ENCODE assay signal across 26 cellular contexts in the genomic region with DNA sequence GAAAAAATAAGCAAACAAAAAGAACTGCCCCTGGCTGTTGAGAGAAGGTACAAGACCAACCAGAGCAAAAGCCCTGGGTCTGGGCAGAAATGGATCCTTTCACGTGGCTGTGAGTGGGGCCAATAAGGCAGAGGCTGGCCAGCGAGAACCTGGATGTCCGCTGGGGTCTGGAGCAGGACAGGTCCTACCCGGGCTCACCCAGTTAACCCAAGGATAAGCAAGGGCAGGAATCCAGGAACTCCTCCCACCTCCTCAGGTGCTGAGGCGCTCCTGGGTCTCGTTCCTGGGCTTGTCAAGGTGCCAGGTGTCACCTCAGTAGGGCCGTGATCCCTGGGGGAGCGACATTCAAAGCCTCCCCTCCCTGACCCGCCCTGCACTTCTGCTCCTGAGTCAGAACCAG. TPM values are rescaled to one million over a fixed set of nuclear protein-coding genes. Genes with fewer than 3 reads are reported as not detected.
DNase-seq lines count a peak whose midpoint lies in the region.
"Had no signal": no experiment of that assay in that cellular context is flagged by ENCODE, and none has a peak within 500 bp of the region (broad histone marks: within the 10 kb centered on the region; RNA-seq: fewer than 3 reads in every experiment).

No MANE protein-coding gene starts in this region.

- no peak overlapping the region for H2AK5ac ChIP-seq in neuronal stem cell (ENCODE audit: low read depth, low read length)

- H3K9ac ChIP-seq in neuronal stem cell (ENCODE audit: low read depth, low read length, poor library complexity): peak overlapping the region; percentile 61

- no peak overlapping the region for H3K4me3 Mint-ChIP-seq in activated naive CD4-positive, alpha-beta T cell treated with anti-CD3 and anti-CD28 coated beads, Interleukin-2, amount 50 U/mL, for 24 hours
- H3K4me3 Mint-ChIP-seq in activated naive CD4-positive, alpha-beta T cell treated with anti-CD3 and anti-CD28 coated beads, Interleukin-2, amount 10 ng/mL, durations not matched to agents 7 days and 5 days: no peak overlapping the region
- H3K4me3 Mint-ChIP-seq: activated naive CD4-positive, alpha-beta T cell treated with anti-CD3 and anti-CD28 coated beads for 36 hours; activated T-cell treated with anti-CD3 and anti-CD28 coated beads, Interleukin-2, amount 50 U/mL, for 72 hours; nephron progenitor cell; stimulated activated naive CD8-positive, alpha-beta T cell treated with anti-CD3 and anti-CD28 coated beads, Interleukin-15, Interleukin-2, amounts not matched to agents 100 ng/mL and 50 ng/mL, for 24 hours had no signal

- peaks cover 18% of the 10 kb centered on the region for H3K4me1 Mint-ChIP-seq in activated naive CD4-positive, alpha-beta T cell treated with anti-CD3 and anti-CD28 coated beads, Interleukin-2, amount 50 U/mL, for 24 hours
- H3K4me1 Mint-ChIP-seq in activated naive CD4-positive, alpha-beta T cell treated with anti-CD3 and anti-CD28 coated beads, Interleukin-2, amount 10 ng/mL, durations not matched to agents 7 days and 5 days: peaks cover 15% of the 10 kb centered on the region

- H3K4me2 ChIP-seq in neuronal stem cell (ENCODE audit: insufficient read depth, low read length, poor library complexity, severe bottlenecking): no peak overlapping the region
- H3K4me2 ChIP-seq: smooth muscle cell had no signal

- no peak for DNase-seq in activated naive CD4-positive, alpha-beta T cell treated with anti-CD3 and anti-CD28 coated beads, Interleukin-2, amount 10 ng/mL, durations not matched to agents 7 days and 5 days
- peak; percentile 48 for DNase-seq in D341Med (ENCODE audit: low spot score)
- peak; percentile 53 for DNase-seq in NAMALWA (ENCODE audit: low spot score)
- no peak for DNase-seq in neuronal stem cell (ENCODE audit: low spot score)
- DNase-seq in NCI-H510A treated with DMSO at 0.1 percent for 48 hours (lab: John Stamatoyannopoulos, UW): no peak
- DNase-seq in NCI-H1048 (lab: John Stamatoyannopoulos, UW): no peak
- DNase-seq: activated CD4-positive, alpha-beta T cell treated with anti-CD3 and anti-CD28 coated beads, Interleukin-2, amount 50 U/mL, for 48 hours; activated naive CD4-positive, alpha-beta T cell treated with anti-CD3 and anti-CD28 coated beads for 36 hours; activated T-cell treated with anti-CD3 and anti-CD28 coated beads, Interleukin-2, amount 50 U/mL, for 72 hours; anterior cingulate cortex; CD8-positive, alpha-beta memory T cell; effector CD8-positive, alpha-beta T cell; GF-D8; hypothalamus; left cardiac atrium; NCI-H2107; nephron progenitor cell; OCI-M1; stimulated activated CD4-positive, alpha-beta T cell treated with anti-CD3 and anti-CD28 coated beads, Interleukin-2, amount 100 ng/mL, for 24 hours had no signal

- peaks cover 8% of the 10 kb centered on the region for H3K36me3 Mint-ChIP-seq in activated naive CD4-positive, alpha-beta T cell treated with anti-CD3 and anti-CD28 coated beads, Interleukin-2, amount 50 U/mL, for 24 hours
- H3K36me3 Mint-ChIP-seq in activated naive CD4-positive, alpha-beta T cell treated with anti-CD3 and anti-CD28 coated beads, Interleukin-2, amount 10 ng/mL, durations not matched to agents 7 days and 5 days: peaks cover 27% of the 10 kb centered on the region

- no peak overlapping the region for H3K27ac ChIP-seq in neuronal stem cell (replicated peaks; ENCODE audit: low read length)
- H3K27ac ChIP-seq: epithelial cell of prostate, thoracic aorta had no signal

- no peak overlapping the region for H3K4ac ChIP-seq in neuronal stem cell (ENCODE audit: low read length)

- H3K4me1 ChIP-seq in neuronal stem cell (ENCODE audit: control insufficient read depth in 2 of 2, insufficient read depth in 1 of 2, low read depth in 1 of 2, low read length in 2 of 2): no peaks in the 10 kb centered on the region

- H4K91ac ChIP-seq in neuronal stem cell (ENCODE audit: low read depth, low read length, poor library complexity): no peak overlapping the region

- WGBS in neuronal stem cell (ENCODE audit: extremely low coverage in 2 of 2, insufficient read length in 2 of 2, insufficient replicate concordance in 1 of 2), 2 donors: no CpG with 5 or more reads among the region's 9 CpGs

- CTCF ChIA-PET in activated naive CD4-positive, alpha-beta T cell treated with anti-CD3 and anti-CD28 coated beads, Interleukin-2, amount 10 ng/mL, durations not matched to agents 7 days and 5 days (lab: Charles Lee): no interaction called here

- peaks cover 29 to 42% of the 10 kb centered on the region in 2 donors for H3K36me3 ChIP-seq in neuronal stem cell (replicated peaks in 1 of 2; ENCODE audit: control insufficient read depth in 2 of 2, insufficient read depth in 2 of 2, low read length in 2 of 2)

- no peaks in the 10 kb centered on the region for H3K9me3 Mint-ChIP-seq in activated naive CD4-positive, alpha-beta T cell treated with anti-CD3 and anti-CD28 coated beads, Interleukin-2, amount 50 U/mL, for 24 hours
- no peaks in the 10 kb centered on the region for H3K9me3 Mint-ChIP-seq in activated naive CD4-positive, alpha-beta T cell treated with anti-CD3 and anti-CD28 coated beads, Interleukin-2, amount 10 ng/mL, durations not matched to agents 7 days and 5 days
- H3K9me3 Mint-ChIP-seq: activated naive CD4-positive, alpha-beta T cell treated with anti-CD3 and anti-CD28 coated beads for 36 hours; activated T-cell treated with anti-CD3 and anti-CD28 coated beads, Interleukin-2, amount 50 U/mL, for 72 hours; CD8-positive, alpha-beta memory T cell; nephron progenitor cell; stimulated activated naive CD8-positive, alpha-beta T cell treated with anti-CD3 and anti-CD28 coated beads, Interleukin-15, Interleukin-2, amounts not matched to agents 100 ng/mL and 50 ng/mL, for 24 hours had no signal

- H3K4me3 ChIP-seq in neuronal stem cell (ENCODE audit: low read length in 2 of 2): no peak overlapping the region
- H3K4me3 ChIP-seq: smooth muscle cell, thoracic aorta had no signal

- H3K27me3 ChIP-seq in neuronal stem cell (ENCODE audit: control insufficient read depth in 3 of 3, insufficient read depth in 3 of 3, low read depth in 1 of 3, low read length in 3 of 3): peaks cover 0 to 29% (median 16%) of the 10 kb centered on the region in 3 experiments

- no peak overlapping the region for H2BK15ac ChIP-seq in neuronal stem cell (ENCODE audit: low read length)

- H3K27me3 Mint-ChIP-seq in activated naive CD4-positive, alpha-beta T cell treated with anti-CD3 and anti-CD28 coated beads, Interleukin-2, amount 50 U/mL, for 24 hours: no peaks in the 10 kb centered on the region
- no peaks in the 10 kb centered on the region for H3K27me3 Mint-ChIP-seq in activated naive CD4-positive, alpha-beta T cell treated with anti-CD3 and anti-CD28 coated beads, Interleukin-2, amount 10 ng/mL, durations not matched to agents 7 days and 5 days
- H3K27me3 Mint-ChIP-seq: stimulated activated naive CD8-positive, alpha-beta T cell treated with anti-CD3 and anti-CD28 coated beads, Interleukin-15, Interleukin-2, amounts not matched to agents 100 ng/mL and 50 ng/mL, for 24 hours had no signal

- H3K14ac ChIP-seq in neuronal stem cell (ENCODE audit: low read length): no peak overlapping the region

- no peak overlapping the region for H2AFZ ChIP-seq in neuronal stem cell (ENCODE audit: low read length)

- H3K79me1 ChIP-seq in neuronal stem cell (ENCODE audit: low read depth, low read length): peaks cover 10% of the 10 kb centered on the region

- H2BK120ac ChIP-seq in neuronal stem cell (ENCODE audit: low read depth, low read length): no peak overlapping the region

- H2BK12ac ChIP-seq in neuronal stem cell (ENCODE audit: low read length): no peak overlapping the region

- no peak overlapping the region for H2BK5ac ChIP-seq in neuronal stem cell (ENCODE audit: low read length)

- H4K8ac ChIP-seq in neuronal stem cell (ENCODE audit: low read depth, low read length): no peak overlapping the region

- peaks cover 0 to 2% of the 10 kb centered on the region in 2 donors for H3K9me3 ChIP-seq in neuronal stem cell (replicated peaks in 1 of 2; ENCODE audit: control insufficient read depth in 2 of 2, insufficient read depth in 1 of 2, low read depth in 1 of 2, low read length in 2 of 2)
- H3K9me3 ChIP-seq: thoracic aorta had no signal

- H3K27ac Mint-ChIP-seq in activated naive CD4-positive, alpha-beta T cell treated with anti-CD3 and anti-CD28 coated beads, Interleukin-2, amount 50 U/mL, for 24 hours: peak overlapping the region; percentile 76
- no peak overlapping the region for H3K27ac Mint-ChIP-seq in activated naive CD4-positive, alpha-beta T cell treated with anti-CD3 and anti-CD28 coated beads, Interleukin-2, amount 10 ng/mL, durations not matched to agents 7 days and 5 days
- H3K27ac Mint-ChIP-seq: activated naive CD4-positive, alpha-beta T cell treated with anti-CD3 and anti-CD28 coated beads for 36 hours; activated T-cell treated with anti-CD3 and anti-CD28 coated beads, Interleukin-2, amount 50 U/mL, for 72 hours; nephron progenitor cell had no signal

- H3K18ac ChIP-seq in neuronal stem cell (ENCODE audit: low read length): no peak overlapping the region

- H3K23ac ChIP-seq in neuronal stem cell (ENCODE audit: low read depth, low read length, poor library complexity): no peak overlapping the region

RNA-seq across cellular contexts. Expression of a gene that starts 4.7 kb away (rescaled TPM):
- 0.08 TPM for polyA plus RNA-seq in neuronal stem cell (2013, experiment 1 of 2)
- 0.19 TPM for polyA plus RNA-seq in neuronal stem cell (2013, experiment 2 of 2)
- polyA plus RNA-seq: AG04450, BJ, smooth muscle cell had no signal

RNA-seq across cellular contexts. Expression of a gene that starts 7.4 kb away (rescaled TPM):
- 3,857 TPM for polyA plus RNA-seq in neuronal stem cell (2013, experiment 1 of 2)
- 3,701 TPM for polyA plus RNA-seq in neuronal stem cell (2013, experiment 2 of 2)

RNA-seq across cellular contexts. Expression of a gene that starts 19.3 kb away (rescaled TPM):
- polyA plus RNA-seq in neuronal stem cell (2013, experiment 1 of 2): 3.2 TPM
- 3.3 TPM for polyA plus RNA-seq in neuronal stem cell (2013, experiment 2 of 2)

RNA-seq across cellular contexts. Expression of a gene that starts 45.8 kb away (rescaled TPM):
- polyA plus RNA-seq in neuronal stem cell (2013, experiment 1 of 2): 2.2 TPM
- polyA plus RNA-seq in neuronal stem cell (2013, experiment 2 of 2): 1.8 TPM
- polyA plus RNA-seq: AG04450 had no signal

Comparison
In these comparisons a context has a peak if more than half of its experiments do, and no peak if none do; other contexts are left out.
1. DNase-seq: peak in D341Med (single experiment) and NAMALWA (single experiment); none in activated naive CD4-positive, alpha-beta T cell treated with anti-CD3 and anti-CD28 coated beads, Interleukin-2, amount 10 ng/mL, durations not matched to agents 7 days and 5 days (single experiment), neuronal stem cell (single experiment), NCI-H510A treated with DMSO at 0.1 percent for 48 hours (single experiment) and NCI-H1048 (single experiment).